In the genomic region with DNA sequence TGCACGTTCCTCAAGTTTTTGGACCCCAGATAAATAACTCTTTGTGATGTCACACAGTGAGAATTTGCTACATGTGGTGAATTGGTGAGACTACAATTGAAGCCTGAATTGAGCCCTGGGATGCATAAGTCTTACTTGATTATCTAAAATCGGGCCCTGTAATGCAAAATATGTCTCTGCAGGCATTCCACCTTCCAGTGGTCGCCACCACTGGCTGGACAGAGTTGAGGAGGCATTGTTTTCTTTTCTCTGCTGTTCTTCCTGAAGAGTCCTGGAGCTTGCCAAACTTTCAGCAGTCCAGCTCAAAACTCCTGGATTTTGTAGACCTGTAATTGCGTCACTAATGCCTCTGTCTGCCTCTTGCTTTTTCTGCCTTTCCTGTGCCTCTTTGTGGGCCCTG, we compare ENCODE assay signal across 15 cellular contexts. TPM values are rescaled to one million over a fixed set of nuclear protein-coding genes. Genes with fewer than 3 reads are reported as not detected.
"Had no signal": no experiment of that assay in that cellular context is flagged by ENCODE, and none has a peak within 500 bp of the region (broad histone marks: within the 10 kb centered on the region; RNA-seq: fewer than 3 reads in every experiment).

No MANE protein-coding gene starts in this region.

RNA-seq across cellular contexts. Expression of a gene that starts 23.5 kb away (rescaled TPM):
- total RNA-seq: subcutaneous adipose tissue, suprapubic skin, temporal lobe, thoracic aorta, thyroid gland, tibial nerve, transverse colon, upper lobe of left lung, upper lobe of right lung, ureter, urinary bladder, uterus, vagina had no signal
- polyA plus RNA-seq: stomach, thymus, urinary bladder had no signal
